Comparison of ENCODE assay signal across 11 cellular contexts in genomic region chr10:83166344-83166743, GRCh38.
DNase-seq lines count a peak whose midpoint lies in the region; ATAC-seq and TF ChIP-seq lines count a peak whose summit lies in the region.
"Had no signal": no experiment of that assay in that cellular context is flagged by ENCODE, and none has a peak within 500 bp of the region (broad histone marks: within the 10 kb centered on the region; RNA-seq: fewer than 3 reads in every experiment).

No MANE protein-coding gene starts in this region.

- H4K5ac ChIP-seq in mesendoderm (ENCODE audit: low read length), result no peak overlapping the region

- H2AK5ac ChIP-seq in mesendoderm (ENCODE audit: low read length), result no peak overlapping the region

- H4K8ac ChIP-seq in mesendoderm (ENCODE audit: low read depth, low read length), result no peak overlapping the region

- no peak overlapping the region for H3K4me2 ChIP-seq in mesendoderm (ENCODE audit: low read length)

- H3K9ac ChIP-seq in mesendoderm (ENCODE audit: low read length), result no peak overlapping the region

- H2BK15ac ChIP-seq in mesendoderm (replicated peaks; ENCODE audit: low read depth), result no peak overlapping the region

- H3K27ac ChIP-seq in VCaP (no peak overlapping the region), mesendoderm (ENCODE audit: low read depth, low read length) (no peak overlapping the region), lower lobe of right lung (no peak overlapping the region)

- no peak overlapping the region for H3K18ac ChIP-seq in mesendoderm (ENCODE audit: low read length)

- H3K4me3 ChIP-seq in mesendoderm (ENCODE audit: low read length) (no peak overlapping the region), lower lobe of right lung (no peak overlapping the region)

- H3K23ac ChIP-seq in mesendoderm (ENCODE audit: low read length), result no peak overlapping the region

- H2BK120ac ChIP-seq in mesendoderm (ENCODE audit: low read depth, low read length), result no peak overlapping the region

- intact Hi-C loops in lower lobe of right lung (cut with DNase I), result no loop called here

- no peaks in the 10 kb centered on the region for H3K9me3 ChIP-seq in lower lobe of right lung

- no peak for ATAC-seq in HG02973 (IDR thresholded peaks at IDR 0.05; ENCODE audit: unreplicated experiment)
- ATAC-seq in lower lobe of right lung, result no peak

- no peak overlapping the region for H3K4ac ChIP-seq in mesendoderm (ENCODE audit: low read depth, low read length)

- peaks cover 3% of the 10 kb centered on the region for H3K4me1 ChIP-seq in mesendoderm (ENCODE audit: control insufficient read depth, low read depth, low read length)
- H3K4me1 ChIP-seq in lower lobe of right lung, result no peaks in the 10 kb centered on the region

- no peaks in the 10 kb centered on the region for H3K79me2 ChIP-seq in mesendoderm (ENCODE audit: control insufficient read depth, insufficient read depth, low read length)

- H2BK5ac ChIP-seq in mesendoderm (ENCODE audit: low read length), result no peak overlapping the region

- no peaks in the 10 kb centered on the region for H3K27me3 ChIP-seq in mesendoderm (ENCODE audit: insufficient read depth, low read length, poor library complexity)
- no peaks in the 10 kb centered on the region for H3K27me3 ChIP-seq in lower lobe of right lung (ENCODE audit: low read depth)

- H3K36me3 ChIP-seq in mesendoderm (ENCODE audit: control insufficient read depth, insufficient read depth, low read length) (no peaks in the 10 kb centered on the region), lower lobe of right lung (no peaks in the 10 kb centered on the region)

- H3K79me1 ChIP-seq in mesendoderm (ENCODE audit: low read length), result no peaks in the 10 kb centered on the region

- H3K56ac ChIP-seq in mesendoderm (ENCODE audit: low read length), result no peak overlapping the region

- TF ChIP-seq CTCF in VCaP (conservative IDR thresholded peaks at IDR 0.05) (peak; percentile 68), lower lobe of right lung (IDR thresholded peaks at IDR 0.05) (no peak)

- WGBS in mesendoderm (ENCODE audit: extremely low coverage, insufficient coverage, low lambda C conversion rate), result no CpG with 5 or more reads among the region's 5 CpGs

- DNase-seq in DMS 273 treated with DMSO at 0.1 percent for 48 hours (lab: John Stamatoyannopoulos, UW) (peak; percentile 58), HT-29 (ENCODE audit: low spot score) (peak; percentile 37), mesendoderm (peak; percentile 94), DMS153 treated with DMSO at 0.1 percent for 48 hours (lab: John Stamatoyannopoulos, UW; ENCODE audit: unreplicated experiment) (no peak), lower lobe of right lung (no peak), NCI-H1417 (lab: John Stamatoyannopoulos, UW) (no peak)
- DNase-seq: CD4-positive, alpha-beta T cell; effector CD4-positive, alpha-beta T cell; T1000 had no signal

Comparison
In these comparisons a context has a peak if more than half of its experiments do, and no peak if none do; other contexts are left out.
1. DNase-seq: peak in DMS 273 treated with DMSO at 0.1 percent for 48 hours (single experiment), HT-29 (single experiment) and mesendoderm (single experiment); none in DMS153 treated with DMSO at 0.1 percent for 48 hours (single experiment), lower lobe of right lung (single experiment) and NCI-H1417 (0 of 3).